ENCODE assay signal across 8 cellular contexts in genomic region chr9:9790216-9790872, GRCh38.
DNase-seq lines count a peak whose midpoint lies in the region; ATAC-seq and TF ChIP-seq lines count a peak whose summit lies in the region.

No MANE protein-coding gene starts in this region.

- no peaks in the 10 kb centered on the region for H3K9me3 ChIP-seq in BE2C
- no peaks in the 10 kb centered on the region for H3K9me3 ChIP-seq in lower lobe of right lung

- peak; percentile 61 for TF ChIP-seq CTCF in BE2C (IDR thresholded peaks at IDR 0.05; ENCODE audit: low read depth, low read length)
- peak; percentile 54 for TF ChIP-seq CTCF in MCF 10A (IDR thresholded peaks at IDR 0.05; ENCODE audit: unreplicated experiment)
- TF ChIP-seq CTCF in lower lobe of right lung (IDR thresholded peaks at IDR 0.05) = peak; percentile 59

- no peaks in the 10 kb centered on the region for H3K36me3 Mint-ChIP-seq in MCF 10A (ENCODE audit: insufficient read depth, unreplicated experiment)
- no peaks in the 10 kb centered on the region for H3K36me3 Mint-ChIP-seq in activated T-helper 1 cell treated with anti-CD3 and anti-CD28 coated beads, Interleukin-12 subunit alpha, Interleukin-12 subunit beta, Interleukin-2, Interleukin-4 antibody, amounts not matched to agents 30 ng/mL and 10 ng/mL and 1 ng/mL, durations not matched to agents 14 hours and 24 hours and 36 hours (ENCODE audit: low read depth)

- peak; percentile 21 for DNase-seq in BE2C
- DNase-seq in NCI-H2171 treated with DMSO at 0.1 percent for 48 hours (lab: John Stamatoyannopoulos, UW) = peak; percentile 70
- peak; percentile 47 for DNase-seq in MCF 10A (ENCODE audit: unreplicated experiment)
- DNase-seq in lower lobe of right lung = no peak
- no peak for DNase-seq in activated T-helper 1 cell treated with anti-CD3 and anti-CD28 coated beads, Interleukin-12 subunit alpha, Interleukin-12 subunit beta, Interleukin-2, Interleukin-4 antibody, amounts not matched to agents 30 ng/mL and 10 ng/mL and 1 ng/mL, durations not matched to agents 14 hours and 24 hours and 36 hours (ENCODE audit: low spot score)
- no peak for DNase-seq in hepatic stellate cell (ENCODE audit: low spot score)

- BruUV-seq in MCF 10A (replicated peaks; lab: Mats Ljungman, UMichigan) = no TSS peak

- no peaks in the 10 kb centered on the region for H3K4me1 ChIP-seq in BE2C
- H3K4me1 ChIP-seq in lower lobe of right lung = no peaks in the 10 kb centered on the region

- POLR2A ChIA-PET in MCF 10A (lab: Yijun Ruan, JAX) = no interaction called here

- no peak overlapping the region for H3K27ac ChIP-seq in lower lobe of right lung

- H3K27me3 Mint-ChIP-seq in MCF 10A (ENCODE audit: insufficient read depth, unreplicated experiment) = peaks cover 17% of the 10 kb centered on the region
- H3K27me3 Mint-ChIP-seq in activated T-helper 1 cell treated with anti-CD3 and anti-CD28 coated beads, Interleukin-12 subunit alpha, Interleukin-12 subunit beta, Interleukin-2, Interleukin-4 antibody, amounts not matched to agents 30 ng/mL and 10 ng/mL and 1 ng/mL, durations not matched to agents 14 hours and 24 hours and 36 hours (ENCODE audit: insufficient read depth) = no peaks in the 10 kb centered on the region

- H3K27ac Mint-ChIP-seq in MCF 10A (ENCODE audit: low read depth, unreplicated experiment) = no peak overlapping the region
- H3K27ac Mint-ChIP-seq in activated T-helper 1 cell treated with anti-CD3 and anti-CD28 coated beads, Interleukin-12 subunit alpha, Interleukin-12 subunit beta, Interleukin-2, Interleukin-4 antibody, amounts not matched to agents 30 ng/mL and 10 ng/mL and 1 ng/mL, durations not matched to agents 14 hours and 24 hours and 36 hours = no peak overlapping the region

- H3K9me3 Mint-ChIP-seq in MCF 10A (ENCODE audit: unreplicated experiment) = no peaks in the 10 kb centered on the region
- H3K9me3 Mint-ChIP-seq in activated T-helper 1 cell treated with anti-CD3 and anti-CD28 coated beads, Interleukin-12 subunit alpha, Interleukin-12 subunit beta, Interleukin-2, Interleukin-4 antibody, amounts not matched to agents 30 ng/mL and 10 ng/mL and 1 ng/mL, durations not matched to agents 14 hours and 24 hours and 36 hours = no peaks in the 10 kb centered on the region

- no peaks in the 10 kb centered on the region for H3K4me1 Mint-ChIP-seq in MCF 10A (ENCODE audit: insufficient read depth, unreplicated experiment)
- H3K4me1 Mint-ChIP-seq in activated T-helper 1 cell treated with anti-CD3 and anti-CD28 coated beads, Interleukin-12 subunit alpha, Interleukin-12 subunit beta, Interleukin-2, Interleukin-4 antibody, amounts not matched to agents 30 ng/mL and 10 ng/mL and 1 ng/mL, durations not matched to agents 14 hours and 24 hours and 36 hours (ENCODE audit: low read depth) = no peaks in the 10 kb centered on the region

- H3K4me3 ChIP-seq in BE2C (ENCODE audit: low read depth, low read length) = no peak overlapping the region
- no peak overlapping the region for H3K4me3 ChIP-seq in lower lobe of right lung

- ATAC-seq in GM18519 (IDR thresholded peaks at IDR 0.05; ENCODE audit: low FRiP score, unreplicated experiment) (peak; percentile 61), HG02973 (IDR thresholded peaks at IDR 0.05; ENCODE audit: unreplicated experiment) (peak; percentile 65), lower lobe of right lung (peak in 1 of 2 donors; percentile 64)

- no peak overlapping the region for H3K4me3 Mint-ChIP-seq in MCF 10A (ENCODE audit: unreplicated experiment)
- no peak overlapping the region for H3K4me3 Mint-ChIP-seq in activated T-helper 1 cell treated with anti-CD3 and anti-CD28 coated beads, Interleukin-12 subunit alpha, Interleukin-12 subunit beta, Interleukin-2, Interleukin-4 antibody, amounts not matched to agents 30 ng/mL and 10 ng/mL and 1 ng/mL, durations not matched to agents 14 hours and 24 hours and 36 hours

- CTCF ChIA-PET in MCF 10A (lab: Yijun Ruan, JAX) = interaction anchor here (0.5 to 4.2 kb wide), 25 partner anchors 11 to 1949 kb away, joined by 3 to 34 read pairs (median 3); no protein-coding TSS in a partner anchor

- H3K27me3 ChIP-seq in BE2C = no peaks in the 10 kb centered on the region
- no peaks in the 10 kb centered on the region for H3K27me3 ChIP-seq in lower lobe of right lung (ENCODE audit: low read depth)

- H3K36me3 ChIP-seq in BE2C (no peaks in the 10 kb centered on the region), lower lobe of right lung (no peaks in the 10 kb centered on the region)

- intact Hi-C loops in MCF 10A (cut with micrococcal nuclease) (loop anchor here (1.0 to 2.0 kb wide), 2 partner anchors 152 to 184 kb away; no protein-coding TSS in a partner anchor), lower lobe of right lung (cut with DNase I) (no loop called here)
- intact Hi-C loops in activated T-helper 1 cell treated with anti-CD3 and anti-CD28 coated beads, Interleukin-12 subunit alpha, Interleukin-12 subunit beta, Interleukin-2, Interleukin-4 antibody, amounts not matched to agents 30 ng/mL and 10 ng/mL and 1 ng/mL, durations not matched to agents 14 hours and 24 hours and 36 hours (cut with micrococcal nuclease) = loop anchor here (10.0 kb wide), 1 partner anchor 186 kb away; no protein-coding TSS in a partner anchor

Comparison
In these comparisons a context has a peak if more than half of its experiments do, and no peak if none do; other contexts are left out.
1. DNase-seq: peak in BE2C (single experiment), NCI-H2171 treated with DMSO at 0.1 percent for 48 hours (single experiment) and MCF 10A (single experiment); none in lower lobe of right lung (single experiment), activated T-helper 1 cell treated with anti-CD3 and anti-CD28 coated beads, Interleukin-12 subunit alpha, Interleukin-12 subunit beta, Interleukin-2, Interleukin-4 antibody, amounts not matched to agents 30 ng/mL and 10 ng/mL and 1 ng/mL, durations not matched to agents 14 hours and 24 hours and 36 hours (single experiment) and hepatic stellate cell (single experiment).
2. Peak in every context shown above with its lines, with median percentiles within 50 percentile points of each other: CTCF ChIP-seq.